Comparison of ENCODE assay signal across 10 cellular contexts in genomic region chr2:208466920-208467298, GRCh38.
A peak's percentile ranks its signal among the peaks of the same experiment; 100 is the strongest.
DNase-seq lines count a peak whose midpoint lies in the region; ATAC-seq, FAIRE-seq and TF ChIP-seq lines count a peak whose summit lies in the region.
"Had no signal": no experiment of that assay in that cellular context is flagged by ENCODE, and none has a peak within 500 bp of the region (broad histone marks: within the 10 kb centered on the region; RNA-seq: fewer than 3 reads in every experiment).

No MANE protein-coding gene starts in this region.

- intact Hi-C loops in testis (cut with DNase I; ENCODE audit: low total_unique reads) (no loop called here), kidney (cut with DNase I) (no loop called here), vagina (cut with DNase I) (no loop called here)

- H3K27me3 ChIP-seq in SK-N-SH (ENCODE audit: insufficient read depth) (no peaks in the 10 kb centered on the region), testis (no peaks in the 10 kb centered on the region), vagina (no peaks in the 10 kb centered on the region)

- no peak overlapping the region for H3K27ac ChIP-seq in SK-N-SH (ENCODE audit: low read depth in 2 of 2, low read length in 1 of 2)
- H3K27ac ChIP-seq in testis, result no peak overlapping the region
- no peak overlapping the region for H3K27ac ChIP-seq in kidney (ENCODE audit: low read depth in 2 of 2, low read length in 2 of 2)
- H3K27ac ChIP-seq in vagina, result no peak overlapping the region
- H3K27ac ChIP-seq: RWPE1 had no signal

- FAIRE-seq in endometrium (lab: Jason Lieb, UNC) (peak; percentile 46), kidney (lab: Jason Lieb, UNC) (no peak)

- no peak for ATAC-seq in SK-N-SH treated with all-trans-retinoic acid at 6 μM for 48 hours

- TF ChIP-seq POLR2A in testis (IDR thresholded peaks at IDR 0.05), result no peak
- TF ChIP-seq POLR2A in vagina (IDR thresholded peaks at IDR 0.05), result no peak

- POLR2A ChIA-PET in SK-N-SH (lab: Yijun Ruan, JAX), result no interaction called here

- H3K36me3 ChIP-seq in SK-N-SH (replicated peaks in 1 of 2; ENCODE audit: control insufficient read depth in 1 of 2, insufficient read depth in 2 of 2, low read length in 1 of 2) (no peaks in the 10 kb centered on the region), testis (ENCODE audit: low read depth, missing control alignments) (no peaks in the 10 kb centered on the region), kidney (ENCODE audit: control insufficient read depth in 1 of 2, insufficient read depth in 2 of 2, low read length in 2 of 2) (no peaks in the 10 kb centered on the region), vagina (no peaks in the 10 kb centered on the region)

- H3K9ac ChIP-seq in SK-N-SH, result no peak overlapping the region
- H3K9ac ChIP-seq in kidney (ENCODE audit: low read length in 2 of 2), result no peak overlapping the region

- no peaks in the 10 kb centered on the region for H4K20me1 ChIP-seq in SK-N-SH (ENCODE audit: insufficient read depth)

- H3K79me2 ChIP-seq in SK-N-SH (ENCODE audit: insufficient read depth), result no peaks in the 10 kb centered on the region

- H3K9me3 ChIP-seq in SK-N-SH, result no peaks in the 10 kb centered on the region
- H3K9me3 ChIP-seq in testis, result no peaks in the 10 kb centered on the region
- no peaks in the 10 kb centered on the region for H3K9me3 ChIP-seq in kidney (ENCODE audit: control insufficient read depth in 1 of 2, low read length in 2 of 2)
- H3K9me3 ChIP-seq in vagina, result no peaks in the 10 kb centered on the region

- CTCF ChIA-PET in SK-N-SH (lab: Yijun Ruan, JAX), result interaction anchor here (0.6 to 1.5 kb wide), 8 partner anchors 9 to 857 kb away, joined by 3 to 7 read pairs (median 3); no protein-coding TSS in a partner anchor

- TF ChIP-seq CTCF in SK-N-SH (IDR thresholded peaks at IDR 0.05), result no peak
- no peak for TF ChIP-seq CTCF in testis (IDR thresholded peaks at IDR 0.05)
- TF ChIP-seq CTCF in kidney (IDR thresholded peaks at IDR 0.05; ENCODE audit: borderline replicate concordance, extremely low read depth, insufficient read depth), result no peak
- TF ChIP-seq CTCF in vagina (IDR thresholded peaks at IDR 0.05), result no peak

- H3K4me3 ChIP-seq in SK-N-SH (ENCODE audit: low read depth in 2 of 2, low read length in 1 of 2) (no peak overlapping the region), testis (no peak overlapping the region), kidney (ENCODE audit: low read length in 2 of 2) (no peak overlapping the region), vagina (no peak overlapping the region)

- TF ChIP-seq RAD21 in SK-N-SH (IDR thresholded peaks at IDR 0.05; ENCODE audit: low read length), result no peak

- H2AFZ ChIP-seq in SK-N-SH (ENCODE audit: low read depth), result no peak overlapping the region

- 44% methylated on average over 1 of the region's 1 CpG for WGBS in SK-N-SH (ENCODE audit: low lambda C conversion rate)
- WGBS in testis, 2 donors, result 24 to 33% methylated on average over 1 of the region's 1 CpG

- no peaks in the 10 kb centered on the region for H3F3A ChIP-seq in SK-N-SH (replicated peaks; ENCODE audit: insufficient read depth)

- no peak for TF ChIP-seq EP300 in SK-N-SH (IDR thresholded peaks at IDR 0.05; ENCODE audit: borderline replicate concordance in 1 of 2, low read depth in 1 of 2, low read length in 1 of 2)

- H3K9me2 ChIP-seq in SK-N-SH, result no peaks in the 10 kb centered on the region

- no peak for DNase-seq in SK-N-SH
- DNase-seq in kidney tubule cell (ENCODE audit: low spot score), result peak; percentile 21
- DNase-seq in testis, result peak; percentile 18
- DNase-seq in kidney, result no peak
- DNase-seq in vagina (ENCODE audit: extremely low spot score in 2 of 2), result no peak
- DNase-seq in hippocampal formation (lab: John Stamatoyannopoulos, UW), result no peak
- DNase-seq: 8988T had no signal

- no peak overlapping the region for H3K4me2 ChIP-seq in SK-N-SH

- H3K4me1 ChIP-seq in SK-N-SH (ENCODE audit: control insufficient read depth in 1 of 2, insufficient read depth in 2 of 2, low read depth in 1 of 2, low read length in 1 of 2), result no peaks in the 10 kb centered on the region
- H3K4me1 ChIP-seq in testis, result peaks cover 12% of the 10 kb centered on the region
- H3K4me1 ChIP-seq in kidney (ENCODE audit: control insufficient read depth in 1 of 2, insufficient read depth in 1 of 2, low read depth in 1 of 2, low read length in 2 of 2), result no peaks in the 10 kb centered on the region
- H3K4me1 ChIP-seq in vagina, result no peaks in the 10 kb centered on the region

TF ChIP-seq in SK-N-SH treated with all-trans-retinoic acid at 6 μM for 48 hours, 23 proteins besides CTCF, POLR2A, EP300 and RAD21:
- TF ChIP-seq ISL1 (CRISPR knock-in tag; IDR thresholded peaks at IDR 0.05) (0 out of 2 replicates have a peak, but pooled peaks have one; percentile 19), ESRRG (CRISPR knock-in tag; IDR thresholded peaks at IDR 0.05) (no peak), GLIS3 (CRISPR knock-in tag; IDR thresholded peaks at IDR 0.05) (no peak), TCF4 (CRISPR knock-in tag; IDR thresholded peaks at IDR 0.05; ENCODE audit: borderline replicate concordance) (no peak), ZFP30 (CRISPR knock-in tag; IDR thresholded peaks at IDR 0.05) (no peak)
- TF ChIP-seq, protein P1, sequence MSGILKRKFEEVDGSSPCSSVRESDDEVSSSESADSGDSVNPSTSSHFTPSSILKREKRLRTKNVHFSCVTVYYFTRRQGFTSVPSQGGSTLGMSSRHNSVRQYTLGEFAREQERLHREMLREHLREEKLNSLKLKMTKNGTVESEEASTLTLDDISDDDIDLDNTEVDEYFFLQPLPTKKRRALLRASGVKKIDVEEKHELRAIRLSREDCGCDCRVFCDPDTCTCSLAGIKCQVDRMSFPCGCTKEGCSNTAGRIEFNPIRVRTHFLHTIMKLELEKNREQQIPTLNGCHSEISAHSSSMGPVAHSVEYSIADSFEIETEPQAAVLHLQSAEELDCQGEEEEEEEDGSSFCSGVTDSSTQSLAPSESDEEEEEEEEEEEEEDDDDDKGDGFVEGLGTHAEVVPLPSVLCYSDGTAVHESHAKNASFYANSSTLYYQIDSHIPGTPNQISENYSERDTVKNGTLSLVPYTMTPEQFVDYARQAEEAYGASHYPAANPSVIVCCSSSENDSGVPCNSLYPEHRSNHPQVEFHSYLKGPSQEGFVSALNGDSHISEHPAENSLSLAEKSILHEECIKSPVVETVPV (CRISPR knock-in tag; IDR thresholded peaks at IDR 0.05), result no peak

TF ChIP-seq in SK-N-SH, 30 proteins besides CTCF, POLR2A, EP300 and RAD21:
- TF ChIP-seq REST (IDR thresholded peaks at IDR 0.05; ENCODE audit: low read depth, low read length), result no peak
- TF ChIP-seq, protein P2, sequence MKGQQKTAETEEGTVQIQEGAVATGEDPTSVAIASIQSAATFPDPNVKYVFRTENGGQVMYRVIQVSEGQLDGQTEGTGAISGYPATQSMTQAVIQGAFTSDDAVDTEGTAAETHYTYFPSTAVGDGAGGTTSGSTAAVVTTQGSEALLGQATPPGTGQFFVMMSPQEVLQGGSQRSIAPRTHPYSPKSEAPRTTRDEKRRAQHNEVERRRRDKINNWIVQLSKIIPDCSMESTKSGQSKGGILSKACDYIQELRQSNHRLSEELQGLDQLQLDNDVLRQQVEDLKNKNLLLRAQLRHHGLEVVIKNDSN (IDR thresholded peaks at IDR 0.05; ENCODE audit: borderline replicate concordance, low read depth), result no peak
- no peak for TF ChIP-seq TEAD4 (IDR thresholded peaks at IDR 0.05; ENCODE audit: borderline replicate concordance, insufficient read depth)
- TF ChIP-seq TAF1 (IDR thresholded peaks at IDR 0.05; ENCODE audit: borderline replicate concordance, low read depth, low read length), result no peak
- no peak for TF ChIP-seq MXI1 (IDR thresholded peaks at IDR 0.05; ENCODE audit: low read depth, low read length)
- TF ChIP-seq JUND (IDR thresholded peaks at IDR 0.05), result no peak
- no peak for TF ChIP-seq EZH2phosphoT487 (IDR thresholded peaks at IDR 0.05; ENCODE audit: borderline replicate concordance, low read depth)
- TF ChIP-seq TCF12 (IDR thresholded peaks at IDR 0.05), result no peak
- no peak for TF ChIP-seq FOXM1 (IDR thresholded peaks at IDR 0.05; ENCODE audit: low read depth)
- TF ChIP-seq YY1 (IDR thresholded peaks at IDR 0.05; ENCODE audit: low read depth), result no peak
- no peak for TF ChIP-seq RXRA (IDR thresholded peaks at IDR 0.05; ENCODE audit: borderline replicate concordance, low read depth)
- TF ChIP-seq MEF2A (IDR thresholded peaks at IDR 0.05; ENCODE audit: borderline replicate concordance, low read depth), result no peak
TF ChIP-seq in SK-N-SH: peak in this region for 0.

Comparison
In these comparisons a context has a peak if more than half of its experiments do, and no peak if none do; other contexts are left out.
1. DNase-seq: peak in kidney tubule cell (single experiment) and testis (single experiment); none in SK-N-SH (single experiment), kidney (single experiment), vagina (0 of 2) and hippocampal formation (0 of 2).